In genomic region chr2:234795272-234795920, GRCh38 we compare ENCODE assay signal across 1 cellular context.
TF ChIP-seq lines count a peak whose summit lies in the region.

No MANE protein-coding gene starts in this region.

TF ChIP-seq in HepG2, 621 proteins besides CTCF, POLR2A, EP300 and RAD21 (continued from another document and continues in another):
- TF ChIP-seq ZNF687 (CRISPR knock-in tag; IDR thresholded peaks at IDR 0.05) (0 out of 2 replicates have a peak, but pooled peaks have one; percentile 0), MED13 (CRISPR knock-in tag; IDR thresholded peaks at IDR 0.05) (no peak), ZBTB34 (CRISPR knock-in tag; IDR thresholded peaks at IDR 0.05) (peak; percentile 43; the same call in 1 of the 2 replicates), BORCS8-MEF2B (CRISPR knock-in tag; IDR thresholded peaks at IDR 0.05) (no peak), ZNF274 (CRISPR knock-in tag; IDR thresholded peaks at IDR 0.05) (no peak), HMGXB4 (CRISPR knock-in tag; IDR thresholded peaks at IDR 0.05; ENCODE audit: borderline replicate concordance in 1 of 2, low read depth in 1 of 2) (0 out of 4 replicates have a peak, but pooled peaks have one; percentile 22 to 30), HNRNPK (IDR thresholded peaks at IDR 0.05; ENCODE audit: low read depth, low read length, poor library complexity, severe bottlenecking) (no peak), ZNF205 (CRISPR knock-in tag; IDR thresholded peaks at IDR 0.05) (0 out of 2 replicates have a peak, but pooled peaks have one; percentile 11), ARID5B (CRISPR knock-in tag; IDR thresholded peaks at IDR 0.05) (peak; percentile 84), RCOR2 (CRISPR knock-in tag; IDR thresholded peaks at IDR 0.05) (peak; percentile 73; the same call in 1 of the 2 replicates), POGK (CRISPR knock-in tag; conservative IDR thresholded peaks at IDR 0.05) (0 out of 2 replicates have a peak, but pooled peaks have one; percentile 29), LCORL (IDR thresholded peaks at IDR 0.05) (no peak), LCORL (CRISPR knock-in tag; IDR thresholded peaks at IDR 0.05) (peak; percentile 92), PITX1 (CRISPR knock-in tag; IDR thresholded peaks at IDR 0.05) (peak; percentile 91), FOXO1 (CRISPR knock-in tag; IDR thresholded peaks at IDR 0.05) (peak; percentile 78), ZKSCAN1 (IDR thresholded peaks at IDR 0.05; ENCODE audit: low read length) (0 out of 2 replicates have a peak, but pooled peaks have one; percentile 12), MTF1 (CRISPR knock-in tag; IDR thresholded peaks at IDR 0.05) (no peak), HNRNPLL (IDR thresholded peaks at IDR 0.05; ENCODE audit: low read depth, low read length, poor library complexity, severe bottlenecking) (no peak), RXRB (CRISPR knock-in tag; IDR thresholded peaks at IDR 0.05; ENCODE audit: borderline replicate concordance) (peak; percentile 44; the same call in 1 of the 2 replicates), ZNF441 (CRISPR knock-in tag; IDR thresholded peaks at IDR 0.05; ENCODE audit: borderline replicate concordance) (0 out of 2 replicates have a peak, but pooled peaks have one; percentile 55), PHF20 (CRISPR knock-in tag; IDR thresholded peaks at IDR 0.05) (no peak), HDAC2 (CRISPR knock-in tag; IDR thresholded peaks at IDR 0.05) (peak; percentile 83), ZNF432 (CRISPR knock-in tag; IDR thresholded peaks at IDR 0.05; ENCODE audit: borderline replicate concordance) (no peak), NR2F6 (IDR thresholded peaks at IDR 0.05) (no peak), NR2F6 (CRISPR knock-in tag; IDR thresholded peaks at IDR 0.05) (peak; percentile 33; the same call in 1 of the 2 replicates), ZNF644 (CRISPR knock-in tag; IDR thresholded peaks at IDR 0.05; ENCODE audit: low read depth) (no peak), SUZ12 (IDR thresholded peaks at IDR 0.05; ENCODE audit: low read depth, low read length) (no peak), ZNF124 (CRISPR knock-in tag; IDR thresholded peaks at IDR 0.05) (0 out of 2 replicates have a peak, but pooled peaks have one; percentile 7), TFAP4 (IDR thresholded peaks at IDR 0.05; ENCODE audit: borderline replicate concordance, low read depth) (no peak), ONECUT2 (CRISPR knock-in tag; IDR thresholded peaks at IDR 0.05) (0 out of 2 replicates have a peak, but pooled peaks have one; percentile 25), LRRFIP1 (CRISPR knock-in tag; conservative IDR thresholded peaks at IDR 0.05) (no peak), ZNF652 (CRISPR knock-in tag; IDR thresholded peaks at IDR 0.05; ENCODE audit: borderline replicate concordance, low read depth) (no peak), REXO4 (CRISPR knock-in tag; IDR thresholded peaks at IDR 0.05; ENCODE audit: borderline replicate concordance) (no peak), SOX5 (CRISPR knock-in tag; IDR thresholded peaks at IDR 0.05; ENCODE audit: borderline replicate concordance) (peak; percentile 18; the same call in 1 of the 2 replicates), ZNF576 (CRISPR knock-in tag; IDR thresholded peaks at IDR 0.05) (no peak), IRF2 (CRISPR knock-in tag; IDR thresholded peaks at IDR 0.05) (peak; percentile 44; the same call in 1 of the 2 replicates), ZNF501 (CRISPR knock-in tag; IDR thresholded peaks at IDR 0.05) (peak; percentile 51; the same call in 1 of the 2 replicates), SAP130 (CRISPR knock-in tag; IDR thresholded peaks at IDR 0.05; ENCODE audit: low read depth) (peak; percentile 57), ZC3H4 (CRISPR knock-in tag; IDR thresholded peaks at IDR 0.05; ENCODE audit: borderline replicate concordance) (no peak), PAXIP1 (CRISPR knock-in tag; conservative IDR thresholded peaks at IDR 0.05) (peak; percentile 91)
